Comparison of ENCODE assay signal across 10 cellular contexts in the genomic region with DNA sequence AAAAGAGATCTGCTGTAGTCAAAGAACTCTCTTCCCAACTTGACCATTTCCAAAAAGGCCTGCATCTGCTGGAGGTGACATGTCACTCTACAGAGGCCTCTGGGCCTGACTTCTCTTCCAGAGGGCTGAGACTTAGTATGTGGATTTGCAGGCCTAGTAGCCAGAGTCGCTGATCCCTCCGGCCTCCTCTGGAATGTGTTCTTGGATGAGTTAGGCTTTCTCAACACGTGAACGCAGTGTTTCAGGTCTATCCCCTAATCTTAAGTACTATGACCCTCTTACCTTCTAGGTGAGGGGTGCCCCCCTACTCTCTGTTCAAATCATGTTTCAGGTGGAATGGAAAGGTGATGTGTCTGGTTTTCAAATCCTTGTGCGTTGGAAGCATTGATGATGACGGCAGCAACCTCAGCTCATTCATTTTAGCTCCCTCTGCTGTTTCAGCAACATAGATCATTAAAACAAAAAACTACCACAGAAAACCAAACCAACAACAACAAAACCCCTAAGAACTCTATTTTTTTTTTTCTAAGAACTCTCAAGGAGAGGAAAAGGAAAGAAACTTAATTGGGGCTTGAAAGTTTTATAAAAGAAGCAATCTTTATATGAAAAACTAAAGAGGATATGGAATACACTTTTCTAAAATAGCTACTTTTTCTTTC. TPM values are rescaled to one million over a fixed set of nuclear protein-coding genes. Genes with fewer than 3 reads are reported as not detected.
DNase-seq lines count a peak whose midpoint lies in the region; ATAC-seq, FAIRE-seq and TF ChIP-seq lines count a peak whose summit lies in the region.
"Had no signal": no experiment of that assay in that cellular context is flagged by ENCODE, and none has a peak within 500 bp of the region (broad histone marks: within the 10 kb centered on the region; RNA-seq: fewer than 3 reads in every experiment).

No MANE protein-coding gene starts in this region.

- no peak overlapping the region for H3K4me2 ChIP-seq in K562 (ENCODE audit: insufficient read depth, low read length)

- in situ Hi-C loops in K562 (cut with MboI): loop anchor here (10.0 kb wide), 2 partner anchors 128 to 878 kb away; no protein-coding TSS in a partner anchor

- H3K27ac ChIP-seq in K562 (ENCODE audit: extremely low read depth, low read depth, low read length): no peak overlapping the region
- no peak overlapping the region for H3K27ac ChIP-seq in right lobe of liver
- H3K27ac ChIP-seq: prostate gland had no signal

- peak; percentile 24 for DNase-seq in AG08395 (ENCODE audit: low spot score)
- DNase-seq in GM12892 (ENCODE audit: insufficient read length): no peak
- DNase-seq in K562 (ENCODE audit: extremely low read depth in 1 of 4, low spot score in 3 of 4): peak in 1 of 4 experiments; percentile 28
- no peak for DNase-seq in right lobe of liver
- no peak for DNase-seq in NCI-H2107 (lab: John Stamatoyannopoulos, UW)
- DNase-seq: NCI-H345 had no signal

- H3K9ac ChIP-seq in K562 (ENCODE audit: insufficient read depth in 1 of 2, low read depth in 2 of 2, low read length in 2 of 2): no peak overlapping the region

- H3K9me3 ChIP-seq in K562 (replicated peaks; ENCODE audit: control insufficient read depth, insufficient read depth, low read depth, low read length) (no peaks in the 10 kb centered on the region), right lobe of liver (no peaks in the 10 kb centered on the region)
- H3K9me3 ChIP-seq: prostate gland had no signal

- peaks cover 2 to 15% of the 10 kb centered on the region in 2 experiments; a peak in 3 of 5 replicates for H3K27me3 ChIP-seq in K562 (ENCODE audit: control insufficient read depth in 2 of 2, insufficient read depth in 2 of 2, low read length in 2 of 2)
- H3K27me3 ChIP-seq in right lobe of liver: no peaks in the 10 kb centered on the region

- 34% methylated on average over 5 of the region's 6 CpGs for WGBS in K562 (ENCODE audit: insufficient coverage, low coverage, missing lambda C conversion rate)
- 64% methylated on average over 5 of the region's 6 CpGs for WGBS in right lobe of liver (ENCODE audit: insufficient coverage, low coverage, low lambda C conversion rate, missing lambda C conversion rate)

- POLR2A ChIA-PET in K562 (lab: Yijun Ruan, JAX): interaction anchor here (0.6 to 1.0 kb wide), 3 partner anchors 11 to 167 kb away, joined by 3 to 4 read pairs (median 3); no protein-coding TSS in a partner anchor

- ATAC-seq in K562 (0 out of 3 replicates have a peak, but pooled peaks have one; percentile 41), right lobe of liver (peak in 1 of 4 donors; percentile 31), HG03469 (IDR thresholded peaks at IDR 0.05; ENCODE audit: unreplicated experiment) (no peak), HG03354 (IDR thresholded peaks at IDR 0.05; ENCODE audit: poor library complexity, severe bottlenecking, unreplicated experiment) (no peak), esophagus mucosa (no peak)

- no peaks in the 10 kb centered on the region for H3K9me1 ChIP-seq in K562 (ENCODE audit: control insufficient read depth, insufficient read depth, low read length)

- no peak overlapping the region for H3K4me3 ChIP-seq in K562
- no peak overlapping the region for H3K4me3 ChIP-seq in right lobe of liver
- H3K4me3 ChIP-seq: prostate gland had no signal

- no TSS peak for BruUV-seq in K562 (replicated peaks; lab: Mats Ljungman, UMichigan)

- TF ChIP-seq EP300 in K562 (IDR thresholded peaks at IDR 0.05; ENCODE audit: low read length): no peak

- peak; percentile 53 to 58 for TF ChIP-seq RAD21 in K562 (CRISPR knock-in tag; conservative IDR thresholded peaks at IDR 0.05 in 1 of 2, IDR thresholded peaks at IDR 0.05 in 1 of 2)

- intact Hi-C loops in K562 (cut with micrococcal nuclease): loop anchor here (1.0 kb wide), 1 partner anchor 130 kb away; no protein-coding TSS in a partner anchor
- intact Hi-C loops in right lobe of liver (cut with DNase I): no loop called here

- 0 out of 2 replicates have a peak overlapping the region, but pooled peaks have one; percentile 15 for H2AFZ ChIP-seq in K562 (ENCODE audit: low read depth, low read length)

- no peaks in the 10 kb centered on the region for H3K79me2 ChIP-seq in K562 (ENCODE audit: control insufficient read depth, insufficient read depth, low read length)

- H3K36me3 ChIP-seq in K562 (ENCODE audit: control insufficient read depth, insufficient read depth, low read length) (no peaks in the 10 kb centered on the region), right lobe of liver (no peaks in the 10 kb centered on the region)
- H3K36me3 ChIP-seq: prostate gland had no signal

- H4K20me1 ChIP-seq in K562 (replicated peaks; ENCODE audit: control insufficient read depth, insufficient read depth, low read length): no peaks in the 10 kb centered on the region

- peak; percentile 26 to 55 (median 27); a peak in 3 of 6 replicates for TF ChIP-seq CTCF in K562 (IDR thresholded peaks at IDR 0.05 in 2 of 3, conservative IDR thresholded peaks at IDR 0.05 in 1 of 3; ENCODE audit: insufficient read depth in 2 of 3, low read depth in 1 of 3, low read length in 3 of 3)
- TF ChIP-seq CTCF in right lobe of liver (IDR thresholded peaks at IDR 0.05): peak; percentile 22 to 30 (median 23)

- TF ChIP-seq POLR2A in GM12892 (IDR thresholded peaks at IDR 0.05; ENCODE audit: low read depth, low read length) (no peak), K562 (conservative IDR thresholded peaks at IDR 0.05) (no peak), right lobe of liver (IDR thresholded peaks at IDR 0.05) (no peak)

- no peaks in the 10 kb centered on the region; a peak in 1 of 5 replicates for H3K4me1 ChIP-seq in K562 (replicated peaks in 1 of 2; ENCODE audit: control insufficient read depth in 2 of 2, insufficient read depth in 2 of 2, low read length in 2 of 2)
- H3K4me1 ChIP-seq in right lobe of liver: no peaks in the 10 kb centered on the region
- H3K4me1 ChIP-seq: prostate gland had no signal

- CTCF ChIA-PET in K562 (lab: Yijun Ruan, JAX; ENCODE audit: low intra/inter-chr PET ratio): interaction anchor here (1.0 kb wide), 1 partner anchor 130 kb away, joined by 7 read pairs; no protein-coding TSS in a partner anchor

- FAIRE-seq in GM12892 (lab: Jason Lieb, UNC) (peak; percentile 48), K562 (lab: Jason Lieb, UNC) (peak; percentile 71)

TF ChIP-seq in K562, 482 proteins besides CTCF, POLR2A, EP300 and RAD21 (continues in another document):
- TF ChIP-seq JUND (IDR thresholded peaks at IDR 0.05; ENCODE audit: borderline replicate concordance, low read depth, low read length): peak; percentile 6; the same call in 1 of the 2 replicates
- no peak for TF ChIP-seq JUND (tag; IDR thresholded peaks at IDR 0.05; ENCODE audit: borderline replicate concordance, low read depth, low read length)
- no peak for TF ChIP-seq ZNF507 (tag; conservative IDR thresholded peaks at IDR 0.05)
- TF ChIP-seq ARNT (IDR thresholded peaks at IDR 0.05): no peak
- no peak for TF ChIP-seq KAT8 (IDR thresholded peaks at IDR 0.05; ENCODE audit: low read depth)
- 0 out of 2 replicates have a peak, but pooled peaks have one; percentile 19 for TF ChIP-seq SMC3 (conservative IDR thresholded peaks at IDR 0.05; ENCODE audit: insufficient read depth, low read depth, low read length)

RNA-seq across cellular contexts. Expression of a gene that starts 56.4 kb away (rescaled TPM):
- polyA plus RNA-seq in GM12892 (2012; ENCODE audit: missing spikeins): 19.4 TPM
- 5.8 and 14.6 TPM in 2 replicates for total RNA-seq in K562 (2011; cell fraction: chromatin; rRNA removed; ENCODE audit: low replicate concordance)
- total RNA-seq in K562 (2011; cell fraction: nucleolus; rRNA removed): 7.0 and 7.3 TPM in 2 replicates
- 9.4 and 11.3 TPM in 2 replicates for total RNA-seq in K562 (2011; cell fraction: nucleoplasm; rRNA removed)
- total RNA-seq in K562 (2014; rRNA removed) (23.3 and 31.4 TPM in 2 replicates), K562 (2014; rRNA removed; fragmentation: Illumina TruSeq; extraction: Trizol) (28.2 and 30.4 TPM in 2 replicates), K562 (2015; rRNA removed; fragmentation: Illumina TruSeq; extraction: Trizol) (27.0 and 32.5 TPM in 2 replicates), K562 (2021) (24.2 and 26.0 TPM in 2 replicates), right lobe of liver (10 to 100 TPM in 1 of 6 experiments, 1 to 10 TPM in 5; 8.4 to 10.4 (median 8.5) TPM), esophagus mucosa (17.6 TPM)
- polyA plus RNA-seq in K562 (2011; rRNA removed) (19.3 and 23.0 TPM in 2 replicates), K562 (2014; fragmentation: Illumina TruSeq; extraction: Trizol) (23.8 and 29.4 TPM in 2 replicates), K562 (2014; fragmentation: Nextera tagmentation; extraction: Ambion mirVana) (10 to 100 TPM in 1 of 2 experiments, 1 to 10 TPM in 1; 8.4 to 11.7 TPM), K562 (2014; rRNA removed) (24.2 and 27.8 TPM in 2 replicates)
- 5.3 and 6.2 TPM in 2 replicates for polyA plus RNA-seq in K562 (2011; cell fraction: cytosol; rRNA removed)
- 6.1 and 6.2 TPM in 2 replicates for polyA plus RNA-seq in K562 (2011; cell fraction: nucleus; rRNA removed)
- polyA plus RNA-seq in K562 (2012): 15.1 and 17.8 TPM in 2 replicates
- 9.3 and 10.0 TPM in 2 replicates for polyA minus RNA-seq in K562 (2011; rRNA and poly(A)+ RNA removed)
- 5.5 and 7.9 TPM in 2 replicates for polyA minus RNA-seq in K562 (2011; cell fraction: cytosol; rRNA and poly(A)+ RNA removed)
- 7.4 and 8.2 TPM in 2 replicates for polyA minus RNA-seq in K562 (2011; cell fraction: nucleus; rRNA and poly(A)+ RNA removed)

RNA-seq across cellular contexts. Expression of a gene that starts 56.5 kb away (rescaled TPM):
- 20.8 TPM for polyA plus RNA-seq in GM12892 (2012; ENCODE audit: missing spikeins)
- 57.2 and 107 TPM in 2 replicates for total RNA-seq in K562 (2011; cell fraction: chromatin; rRNA removed; ENCODE audit: low replicate concordance)
- total RNA-seq in K562 (2011; cell fraction: nucleolus; rRNA removed): 14.2 and 17.8 TPM in 2 replicates
- 38.7 and 42.7 TPM in 2 replicates for total RNA-seq in K562 (2011; cell fraction: nucleoplasm; rRNA removed)
- total RNA-seq in K562 (2014; rRNA removed) (24.7 and 31.8 TPM in 2 replicates), K562 (2014; rRNA removed; fragmentation: Illumina TruSeq; extraction: Trizol) (31.8 and 34.9 TPM in 2 replicates), K562 (2015; rRNA removed; fragmentation: Illumina TruSeq; extraction: Trizol) (26.9 and 30.6 TPM in 2 replicates), K562 (2021) (26.5 and 28.7 TPM in 2 replicates), right lobe of liver (10 to 100 TPM; 14.3 to 30.8 (median 16.0) TPM), esophagus mucosa (22.7 TPM)
- polyA plus RNA-seq in K562 (2011; rRNA removed) (48.2 and 49.0 TPM in 2 replicates), K562 (2014; fragmentation: Illumina TruSeq; extraction: Trizol) (32.6 and 46.3 TPM in 2 replicates), K562 (2014; fragmentation: Nextera tagmentation; extraction: Ambion mirVana) (10 to 100 TPM; 11.6 to 12.0 TPM), K562 (2014; rRNA removed) (23.6 and 24.3 TPM in 2 replicates)
- 13.4 and 25.4 TPM in 2 replicates for polyA plus RNA-seq in K562 (2011; cell fraction: cytosol; rRNA removed)
- 27.4 and 42.9 TPM in 2 replicates for polyA plus RNA-seq in K562 (2011; cell fraction: nucleus; rRNA removed)
- 15.8 and 22.6 TPM in 2 replicates for polyA plus RNA-seq in K562 (2012)
- 76.8 and 101 TPM in 2 replicates for polyA minus RNA-seq in K562 (2011; rRNA and poly(A)+ RNA removed)
- 24.9 and 25.6 TPM in 2 replicates for polyA minus RNA-seq in K562 (2011; cell fraction: cytosol; rRNA and poly(A)+ RNA removed)
- 20.9 and 43.7 TPM in 2 replicates for polyA minus RNA-seq in K562 (2011; cell fraction: nucleus; rRNA and poly(A)+ RNA removed)
